In genomic region chr1:7899741-7900140, GRCh38 we compare ENCODE assay signal across 17 cellular contexts. TPM values are rescaled to one million over a fixed set of nuclear protein-coding genes. Genes with fewer than 3 reads are reported as not detected.
DNase-seq lines count a peak whose midpoint lies in the region; ATAC-seq and TF ChIP-seq lines count a peak whose summit lies in the region.
"Had no signal": no experiment of that assay in that cellular context is flagged by ENCODE, and none has a peak within 500 bp of the region (broad histone marks: within the 10 kb centered on the region; RNA-seq: fewer than 3 reads in every experiment).

No MANE protein-coding gene starts in this region.

- no peak for ATAC-seq in stimulated activated naive CD8-positive, alpha-beta T cell treated with anti-CD3 and anti-CD28 coated beads, Interleukin-15, amount 100 ng/mL, for 72 hours
- no peak for ATAC-seq in stimulated activated naive CD8-positive, alpha-beta T cell treated with anti-CD3 and anti-CD28 coated beads, Interleukin-15, Interleukin-2, amounts not matched to agents 100 U/mL and 50 U/mL, for 24 hours
- ATAC-seq in upper lobe of right lung, result no peak
- no peak for ATAC-seq in GM19328 (IDR thresholded peaks at IDR 0.05; ENCODE audit: unreplicated experiment)

- H3K4me3 Mint-ChIP-seq in stimulated activated naive CD8-positive, alpha-beta T cell treated with anti-CD3 and anti-CD28 coated beads, Interleukin-15, amount 100 ng/mL, for 72 hours, result no peak overlapping the region

- no peak overlapping the region for H3K4me3 ChIP-seq in choroid plexus epithelial cell (ENCODE audit: low read depth, low read length)
- no peak overlapping the region for H3K4me3 ChIP-seq in upper lobe of right lung

- peak overlapping the region; percentile 65 to 66 for H3K27ac Mint-ChIP-seq in stimulated activated naive CD8-positive, alpha-beta T cell treated with anti-CD3 and anti-CD28 coated beads, Interleukin-15, amount 100 ng/mL, for 72 hours

- H3K9me3 Mint-ChIP-seq in stimulated activated naive CD8-positive, alpha-beta T cell treated with anti-CD3 and anti-CD28 coated beads, Interleukin-15, amount 100 ng/mL, for 72 hours, result no peaks in the 10 kb centered on the region
- H3K9me3 Mint-ChIP-seq: naive thymus-derived CD4-positive, alpha-beta T cell had no signal

- H3K27me3 Mint-ChIP-seq in stimulated activated naive CD8-positive, alpha-beta T cell treated with anti-CD3 and anti-CD28 coated beads, Interleukin-15, amount 100 ng/mL, for 72 hours, result no peaks in the 10 kb centered on the region

- H3K4me1 ChIP-seq in upper lobe of right lung, result no peaks in the 10 kb centered on the region

- no peaks in the 10 kb centered on the region for H3K9me3 ChIP-seq in upper lobe of right lung

- POLR2A ChIA-PET in HEK293T (lab: Yijun Ruan, JAX), result interaction anchor here (1.0 kb wide), 1 partner anchor 62 kb away, joined by 3 read pairs; the partner anchor contains the start of gene PARK7

- CTCF ChIA-PET in HEK293T (lab: Yijun Ruan, JAX), result interaction anchor here (0.7 kb wide), 1 partner anchor 65 kb away, joined by 5 read pairs; no protein-coding TSS in a partner anchor

- no peaks in the 10 kb centered on the region for H3K36me3 ChIP-seq in upper lobe of right lung

- intact Hi-C loops in upper lobe of right lung (cut with DNase I), result loop anchor here (5.0 kb wide), 1 partner anchor 232 kb away; no protein-coding TSS in a partner anchor

- TF ChIP-seq CTCF in choroid plexus epithelial cell (conservative IDR thresholded peaks at IDR 0.05; ENCODE audit: low read depth, low read length) (no peak), upper lobe of right lung (IDR thresholded peaks at IDR 0.05) (no peak)

- peaks cover 19% of the 10 kb centered on the region for H3K4me1 Mint-ChIP-seq in stimulated activated naive CD8-positive, alpha-beta T cell treated with anti-CD3 and anti-CD28 coated beads, Interleukin-15, amount 100 ng/mL, for 72 hours

- no peak for DNase-seq in stimulated activated naive CD8-positive, alpha-beta T cell treated with anti-CD3 and anti-CD28 coated beads, Interleukin-15, amount 100 ng/mL, for 72 hours
- no peak for DNase-seq in stimulated activated naive CD8-positive, alpha-beta T cell treated with anti-CD3 and anti-CD28 coated beads, Interleukin-15, Interleukin-2, amounts not matched to agents 100 U/mL and 50 U/mL, for 24 hours
- DNase-seq in SKM-1 (lab: John Stamatoyannopoulos, UW; ENCODE audit: unreplicated experiment) (peak; percentile 60), choroid plexus epithelial cell (ENCODE audit: low read depth) (peak; percentile 43), substantia nigra (lab: John Stamatoyannopoulos, UW) (no peak), HEK293T (ENCODE audit: extremely low spot score) (no peak), upper lobe of right lung (no peak)
- DNase-seq: activated T-cell treated with anti-CD3 and anti-CD28 coated beads, Interleukin-2, amount 50 U/mL, for 1 hour; caudate nucleus; GOT3; islet precursor cell; naive thymus-derived CD4-positive, alpha-beta T cell; OCI-M1; T-helper 9 cell had no signal

- H3K27ac ChIP-seq in substantia nigra (ENCODE audit: low read depth, low read length, poor library complexity, severe bottlenecking) (no peak overlapping the region), upper lobe of right lung (no peak overlapping the region)

- H3K27me3 ChIP-seq in upper lobe of right lung, result no peaks in the 10 kb centered on the region

TF ChIP-seq in HEK293T, 16 proteins besides CTCF, POLR2A, EP300 and RAD21:
- TF ChIP-seq ARNT (IDR thresholded peaks at IDR 0.05) (no peak), SUZ12 (IDR thresholded peaks at IDR 0.05) (no peak)

RNA-seq across cellular contexts. Expression of gene TNFRSF9, which starts 40.9 kb away (rescaled TPM):
- 0.49 TPM for total RNA-seq in upper lobe of right lung
- total RNA-seq: fibroblast of lung had no signal

RNA-seq across cellular contexts. Expression of gene UTS2, which starts 46.9 kb away (rescaled TPM):
- not detected for total RNA-seq in upper lobe of right lung
- total RNA-seq: fibroblast of lung, ureter had no signal

Comparison
In these comparisons a context has a peak if more than half of its experiments do, and no peak if none do; other contexts are left out.
1. DNase-seq: peak in SKM-1 (single experiment) and choroid plexus epithelial cell (single experiment); none in stimulated activated naive CD8-positive, alpha-beta T cell treated with anti-CD3 and anti-CD28 coated beads, Interleukin-15, amount 100 ng/mL, for 72 hours (0 of 2), stimulated activated naive CD8-positive, alpha-beta T cell treated with anti-CD3 and anti-CD28 coated beads, Interleukin-15, Interleukin-2, amounts not matched to agents 100 U/mL and 50 U/mL, for 24 hours (single experiment), substantia nigra (0 of 49), HEK293T (single experiment) and upper lobe of right lung (single experiment).